In genomic region chr5:133453825-133454224, GRCh38 we compare ENCODE assay signal across 25 cellular contexts.
"Had no signal": no experiment of that assay in that cellular context is flagged by ENCODE, and none has a peak within 500 bp of the region (broad histone marks: within the 10 kb centered on the region; RNA-seq: fewer than 3 reads in every experiment).

No MANE protein-coding gene starts in this region.

- H3K4me3 ChIP-seq: left ventricle myocardium inferior, lung, neural progenitor cell, right atrium auricular region, right lobe of liver, skin epidermis, stomach, testis, thyroid gland, transverse colon, upper lobe of left lung, vagina had no signal

- H3K27ac ChIP-seq: left ventricle myocardium inferior, neural progenitor cell, neutrophil, right atrium auricular region, right lobe of liver, skin epidermis, stomach, testis, thyroid gland, transverse colon, upper lobe of left lung, vagina had no signal

- H3K9me3 ChIP-seq: left ventricle myocardium inferior, neutrophil, right atrium auricular region, right lobe of liver, stomach, testis, thyroid gland, transverse colon, upper lobe of left lung, vagina had no signal

- ATAC-seq: right lobe of liver; stimulated activated naive B cell treated with anti-CD40 and anti-IgM and Interleukin-4, amounts not matched to agents 10 μg/mL and 1 μg/mL and 100 μg/mL, for 72 hours; stimulated activated naive CD8-positive, alpha-beta T cell treated with anti-CD3 and anti-CD28 coated beads, Interleukin-15, Interleukin-2, amounts not matched to agents 100 U/mL and 50 U/mL, for 24 hours had no signal

- H3K9ac ChIP-seq: neural progenitor cell had no signal

- H3K27me3 ChIP-seq: neural progenitor cell, right atrium auricular region, right lobe of liver, stomach, testis, thyroid gland, transverse colon, upper lobe of left lung, vagina had no signal

- H3K4me1 ChIP-seq: left ventricle myocardium inferior, right atrium auricular region, stomach, testis, thyroid gland, transverse colon had no signal

- H2AFZ ChIP-seq: neural progenitor cell had no signal

- DNase-seq: islet precursor cell; left ventricle myocardium inferior; mesendoderm; naive B cell; natural killer cell; nephron progenitor cell; occipital lobe; right lobe of liver; stimulated activated CD4-positive, alpha-beta T cell treated with anti-CD3 and anti-CD28 coated beads, Interleukin-12 subunit alpha, Interleukin-12 subunit beta, amount 100 ng/mL, for 4 hours; stimulated activated CD4-positive, alpha-beta T cell treated with anti-CD3 and anti-CD28 coated beads, Interleukin-15, amount 100 ng/mL, for 24 hours; stimulated activated CD4-positive, alpha-beta T cell treated with anti-CD3 and anti-CD28 coated beads, Interleukin-2, amount 100 ng/mL, for 24 hours; stimulated activated CD4-positive, alpha-beta T cell treated with anti-CD3 and anti-CD28 coated beads, Interleukin-4, amount 100 ng/mL, for 1 hour; stimulated activated naive B cell treated with anti-CD40 and anti-IgM and Interleukin-4, amounts not matched to agents 10 μg/mL and 1 μg/mL and 100 μg/mL, for 72 hours; stimulated activated naive CD8-positive, alpha-beta T cell treated with anti-CD3 and anti-CD28 coated beads, Interleukin-15, Interleukin-2, amounts not matched to agents 100 U/mL and 50 U/mL, for 24 hours; stomach; testis; thyroid gland; transverse colon; upper lobe of left lung had no signal

- H3K36me3 ChIP-seq: left ventricle myocardium inferior, neural progenitor cell, neutrophil, right atrium auricular region, right lobe of liver, stomach, thyroid gland, transverse colon, upper lobe of left lung, vagina had no signal

- H3K4me2 ChIP-seq: neural progenitor cell had no signal
